ENCODE assay signal across 10 cellular contexts in genomic region chr21:16195896-16196443, GRCh38.
DNase-seq lines count a peak whose midpoint lies in the region; ATAC-seq and TF ChIP-seq lines count a peak whose summit lies in the region.
"Had no signal": no experiment of that assay in that cellular context is flagged by ENCODE, and none has a peak within 500 bp of the region (broad histone marks: within the 10 kb centered on the region; RNA-seq: fewer than 3 reads in every experiment).

No MANE protein-coding gene starts in this region.

- dilution Hi-C loops in mammary epithelial cell (cut with HindIII; ENCODE audit: low sequenced_read_pairs), result no loop called here

- peaks cover 22% of the 10 kb centered on the region for H3K4me1 Mint-ChIP-seq in activated CD4-positive, alpha-beta T cell treated with anti-CD3 and anti-CD28 coated beads for 36 hours

- H3K27ac Mint-ChIP-seq in activated CD4-positive, alpha-beta T cell treated with anti-CD3 and anti-CD28 coated beads for 36 hours, result peak overlapping the region; percentile 78

- H3K4me3 Mint-ChIP-seq in activated CD4-positive, alpha-beta T cell treated with anti-CD3 and anti-CD28 coated beads for 36 hours, result no peak overlapping the region

- no peak for TF ChIP-seq CTCF in mammary epithelial cell (conservative IDR thresholded peaks at IDR 0.05 in 1 of 2, IDR thresholded peaks at IDR 0.05 in 1 of 2; ENCODE audit: extremely low read depth in 1 of 2, insufficient read depth in 1 of 2, low read depth in 1 of 2, low read length in 2 of 2)
- no peak for TF ChIP-seq CTCF in lower lobe of right lung (IDR thresholded peaks at IDR 0.05)
- no peak for TF ChIP-seq CTCF in tibial artery (IDR thresholded peaks at IDR 0.05)

- intact Hi-C loops in activated CD4-positive, alpha-beta T cell treated with anti-CD3 and anti-CD28 coated beads for 36 hours (cut with DNase I, micrococcal nuclease), result loop anchor here in 1 of 2 experiments (5.0 kb wide), 1 partner anchor 1814 kb away; the partner anchor contains the start of gene HSPA13
- intact Hi-C loops in mammary epithelial cell (cut with micrococcal nuclease), result no loop called here
- intact Hi-C loops in lower lobe of right lung (cut with DNase I), result no loop called here
- intact Hi-C loops in tibial artery (cut with DNase I; ENCODE audit: low total_unique reads), result no loop called here

- peak overlapping the region; percentile 57 for H3K9ac ChIP-seq in mammary epithelial cell (ENCODE audit: insufficient read depth, low read length)

- H3K36me3 ChIP-seq in mammary epithelial cell (ENCODE audit: insufficient read depth, low read length) (no peaks in the 10 kb centered on the region), lower lobe of right lung (no peaks in the 10 kb centered on the region), tibial artery (no peaks in the 10 kb centered on the region)

- POLR2A ChIA-PET in activated CD4-positive, alpha-beta T cell treated with anti-CD3 and anti-CD28 coated beads for 36 hours (lab: Charles Lee), result no interaction called here

- no peaks in the 10 kb centered on the region for H3K79me2 ChIP-seq in mammary epithelial cell (ENCODE audit: insufficient read depth, low read length)

- WGBS in mammary epithelial cell (ENCODE audit: low coverage, missing lambda C conversion rate), result 23% methylated on average over 2 of the region's 2 CpGs

- H3K4me3 ChIP-seq in mammary epithelial cell (replicated peaks in 1 of 3; ENCODE audit: insufficient read depth in 1 of 3, low read depth in 2 of 3, low read length in 3 of 3), result peak overlapping the region; percentile 11 to 46 (median 45)
- H3K4me3 ChIP-seq in lower lobe of right lung, result peak overlapping the region; percentile 45
- H3K4me3 ChIP-seq in tibial artery, result peak overlapping the region; percentile 48 to 55
- H3K4me3 ChIP-seq: K562 had no signal

- no peak overlapping the region for H2AFZ ChIP-seq in mammary epithelial cell (ENCODE audit: low read depth, low read length)

- H3K27ac ChIP-seq in mammary epithelial cell (ENCODE audit: insufficient read depth, low read depth, low read length) (peak overlapping the region; percentile 81), lower lobe of right lung (peak overlapping the region; percentile 77), tibial artery (peak overlapping the region; percentile 67 to 83)

- BruUV-seq in mammary epithelial cell (replicated peaks; lab: Mats Ljungman, UMichigan), result no TSS peak

- H3K4me2 ChIP-seq in mammary epithelial cell (ENCODE audit: insufficient read depth, low read depth, low read length), result peak overlapping the region; percentile 83

- H3K9me3 Mint-ChIP-seq in activated CD4-positive, alpha-beta T cell treated with anti-CD3 and anti-CD28 coated beads for 36 hours (ENCODE audit: low read depth), result no peaks in the 10 kb centered on the region

- H3K36me3 Mint-ChIP-seq in activated CD4-positive, alpha-beta T cell treated with anti-CD3 and anti-CD28 coated beads for 36 hours (ENCODE audit: low read depth), result no peaks in the 10 kb centered on the region

- CTCF ChIA-PET in activated CD4-positive, alpha-beta T cell treated with anti-CD3 and anti-CD28 coated beads for 36 hours (lab: Charles Lee), result interaction anchor here (0.8 to 1.2 kb wide), 3 partner anchors 36 to 134 kb away, joined by 3 read pairs; no protein-coding TSS in a partner anchor
- CTCF ChIA-PET in mammary epithelial cell (lab: Charles Lee; ENCODE audit: low non-redundant PET), result no interaction called here

- no peak for DNase-seq in activated CD4-positive, alpha-beta T cell treated with anti-CD3 and anti-CD28 coated beads for 36 hours
- DNase-seq in activated CD4-positive, alpha-beta T cell treated with anti-CD3 and anti-CD28 coated beads for 48 hours, result no peak
- DNase-seq in mammary epithelial cell (peak; percentile 1), lower lobe of right lung (no peak), tibial artery (no peak), NCI-H2227 treated with DMSO at 0.1 percent for 48 hours (lab: John Stamatoyannopoulos, UW) (no peak)
- no peak for DNase-seq in stimulated activated CD4-positive, alpha-beta T cell treated with anti-CD3 and anti-CD28 coated beads, Interleukin-1b, Interleukin-23, amount 100 ng/mL, for 48 hours
- DNase-seq: stimulated activated CD4-positive, alpha-beta T cell treated with anti-CD3 and anti-CD28 coated beads, Interleukin-4, amount 100 ng/mL, for 1 hour had no signal

- no peaks in the 10 kb centered on the region for H3K27me3 ChIP-seq in mammary epithelial cell (ENCODE audit: insufficient read depth, low read length)
- no peaks in the 10 kb centered on the region for H3K27me3 ChIP-seq in lower lobe of right lung (ENCODE audit: low read depth)
- no peaks in the 10 kb centered on the region for H3K27me3 ChIP-seq in tibial artery

- no peaks in the 10 kb centered on the region for H3K27me3 Mint-ChIP-seq in activated CD4-positive, alpha-beta T cell treated with anti-CD3 and anti-CD28 coated beads for 36 hours

- no peaks in the 10 kb centered on the region for H4K20me1 ChIP-seq in mammary epithelial cell (ENCODE audit: insufficient read depth, low read length)

- H3K4me1 ChIP-seq in mammary epithelial cell (ENCODE audit: insufficient read depth, low read length), result no peaks in the 10 kb centered on the region
- H3K4me1 ChIP-seq in lower lobe of right lung, result peaks cover 7% of the 10 kb centered on the region
- peaks cover 0 to 5% (median 1%) of the 10 kb centered on the region in 4 donors for H3K4me1 ChIP-seq in tibial artery

- no peak for ATAC-seq in activated CD4-positive, alpha-beta T cell treated with anti-CD3 and anti-CD28 coated beads for 36 hours
- ATAC-seq in lower lobe of right lung (no peak), HG02970 (IDR thresholded peaks at IDR 0.05; ENCODE audit: low FRiP score, unreplicated experiment) (no peak)
- ATAC-seq: K562 had no signal

- in situ Hi-C loops in mammary epithelial cell (cut with MboI; ENCODE audit: low sequenced_read_pairs in 2 of 2), result no loop called here

- H3K9me3 ChIP-seq in mammary epithelial cell (replicated peaks; ENCODE audit: insufficient read depth, low read length) (no peaks in the 10 kb centered on the region), lower lobe of right lung (no peaks in the 10 kb centered on the region), tibial artery (no peaks in the 10 kb centered on the region)
